16 cellular contexts compared by ENCODE assay signal in the genomic region with DNA sequence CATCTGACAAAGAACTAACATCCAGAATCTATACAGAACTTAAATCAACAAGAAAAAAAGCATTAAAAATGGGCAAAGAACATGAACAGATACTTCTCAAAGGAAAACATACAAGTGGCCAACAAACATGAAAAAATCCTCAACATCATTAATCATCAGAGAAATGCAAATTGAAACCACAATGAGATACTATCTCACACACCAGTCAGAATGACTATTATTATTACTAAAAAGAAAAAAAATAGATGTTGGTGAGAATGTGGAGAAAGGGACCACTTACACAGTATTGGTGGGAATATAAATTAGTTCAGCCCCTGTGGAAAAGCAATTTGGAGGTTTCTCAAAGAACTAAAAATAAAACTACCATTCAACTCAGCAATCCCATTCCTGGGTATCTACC.
DNase-seq lines count a peak whose midpoint lies in the region; ATAC-seq, FAIRE-seq and TF ChIP-seq lines count a peak whose summit lies in the region.
"Had no signal": no experiment of that assay in that cellular context is flagged by ENCODE, and none has a peak within 500 bp of the region (broad histone marks: within the 10 kb centered on the region; RNA-seq: fewer than 3 reads in every experiment).

No MANE protein-coding gene starts in this region.

- H3K23ac ChIP-seq in mesendoderm (ENCODE audit: low read length), result no peak overlapping the region

- no peaks in the 10 kb centered on the region for H3K79me2 ChIP-seq in mesendoderm (ENCODE audit: control insufficient read depth, insufficient read depth, low read length)

- H3K56ac ChIP-seq in mesendoderm (ENCODE audit: low read length), result no peak overlapping the region

- no peak overlapping the region for H3K4me3 ChIP-seq in fibroblast of villous mesenchyme (ENCODE audit: low read depth, low read length)
- H3K4me3 ChIP-seq in mesendoderm (ENCODE audit: low read length), result no peak overlapping the region

- intact Hi-C loops in left colon (cut with DNase I, micrococcal nuclease), result no loop called here

- no peak for TF ChIP-seq CTCF in fibroblast of villous mesenchyme (IDR thresholded peaks at IDR 0.05; ENCODE audit: insufficient read depth, low read depth, low read length)

- no peaks in the 10 kb centered on the region for H3K27me3 ChIP-seq in mesendoderm (ENCODE audit: insufficient read depth, low read length, poor library complexity)

- no peak overlapping the region for H3K18ac ChIP-seq in mesendoderm (ENCODE audit: low read length)

- no peak overlapping the region for H2BK5ac ChIP-seq in mesendoderm (ENCODE audit: low read length)

- H2BK15ac ChIP-seq in mesendoderm (replicated peaks; ENCODE audit: low read depth), result no peak overlapping the region

- no peaks in the 10 kb centered on the region for H3K36me3 ChIP-seq in mesendoderm (ENCODE audit: control insufficient read depth, insufficient read depth, low read length)

- FAIRE-seq in GM19239 (lab: Jason Lieb, UNC), result peak; percentile 42
- FAIRE-seq: A204.1 had no signal

- no peak overlapping the region for H4K5ac ChIP-seq in mesendoderm (ENCODE audit: low read length)

- peaks cover 6% of the 10 kb centered on the region in 2 donors for H3K36me3 Mint-ChIP-seq in activated T-cell treated with anti-CD3 and anti-CD28 coated beads, Interleukin-2, amount 50 U/mL, for 72 hours (ENCODE audit: insufficient read depth in 2 of 2)
- H3K36me3 Mint-ChIP-seq: IgD-negative memory B cell had no signal

- ATAC-seq in activated T-cell treated with anti-CD3 and anti-CD28 coated beads, Interleukin-2, amount 50 U/mL, for 72 hours (replicated peaks in 1 of 2), result peak; percentile 39 to 51
- no peak for ATAC-seq in left colon

- no peak overlapping the region for H3K4ac ChIP-seq in mesendoderm (ENCODE audit: low read depth, low read length)

- H3K4me1 Mint-ChIP-seq in activated T-cell treated with anti-CD3 and anti-CD28 coated beads, Interleukin-2, amount 50 U/mL, for 72 hours (ENCODE audit: low read depth), result peaks cover 12% of the 10 kb centered on the region
- H3K4me1 Mint-ChIP-seq: IgD-negative memory B cell had no signal

- peaks cover 25% of the 10 kb centered on the region for H3K27me3 Mint-ChIP-seq in activated T-cell treated with anti-CD3 and anti-CD28 coated beads, Interleukin-2, amount 50 U/mL, for 72 hours (ENCODE audit: low read depth)
- H3K27me3 Mint-ChIP-seq: B cell; CD4-positive, alpha-beta T cell; IgD-negative memory B cell had no signal

- no peak overlapping the region for H3K4me3 Mint-ChIP-seq in activated T-cell treated with anti-CD3 and anti-CD28 coated beads, Interleukin-2, amount 50 U/mL, for 72 hours
- H3K4me3 Mint-ChIP-seq: B cell; CD4-positive, alpha-beta T cell; HFFc6; IgD-negative memory B cell had no signal

- H3K9ac ChIP-seq in mesendoderm (ENCODE audit: low read length), result no peak overlapping the region

- no peak overlapping the region for H2AK5ac ChIP-seq in mesendoderm (ENCODE audit: low read length)

- H4K8ac ChIP-seq in mesendoderm (ENCODE audit: low read depth, low read length), result no peak overlapping the region

- H2BK120ac ChIP-seq in mesendoderm (ENCODE audit: low read depth, low read length), result no peak overlapping the region

- H3K4me2 ChIP-seq in mesendoderm (ENCODE audit: low read length), result no peak overlapping the region

- DNase-seq in activated T-cell treated with anti-CD3 and anti-CD28 coated beads, Interleukin-2, amount 50 U/mL, for 72 hours, result no peak
- DNase-seq in activated T-cell treated with anti-CD3 and anti-CD28 coated beads for 4 hours (no peak), EH (ENCODE audit: low read depth) (peak; percentile 9), GM19239 (ENCODE audit: insufficient read length, low spot score) (no peak), fibroblast of villous mesenchyme (ENCODE audit: low read depth) (peak; percentile 12), mesendoderm (no peak), left colon (no peak)
- DNase-seq: C1 segment of cervical spinal cord; Calu3; CD4-positive, alpha-beta T cell; DMS 273 treated with DMSO at 0.1 percent for 48 hours; HCEC 1CT; HFFc6 had no signal

- H3K79me1 ChIP-seq in mesendoderm (ENCODE audit: low read length), result no peaks in the 10 kb centered on the region

- H3K27ac ChIP-seq in mesendoderm (ENCODE audit: low read depth, low read length), result no peak overlapping the region

- H3K9me3 Mint-ChIP-seq in activated T-cell treated with anti-CD3 and anti-CD28 coated beads, Interleukin-2, amount 50 U/mL, for 72 hours, result peaks cover 7 to 14% of the 10 kb centered on the region in 2 donors
- H3K9me3 Mint-ChIP-seq: HFFc6 had no signal

- H3K27ac Mint-ChIP-seq in activated T-cell treated with anti-CD3 and anti-CD28 coated beads, Interleukin-2, amount 50 U/mL, for 72 hours, result no peak overlapping the region
- H3K27ac Mint-ChIP-seq: B cell; CD4-positive, alpha-beta T cell; HFFc6; IgD-negative memory B cell had no signal

- no peaks in the 10 kb centered on the region for H3K4me1 ChIP-seq in mesendoderm (ENCODE audit: control insufficient read depth, low read depth, low read length)

Comparison
In these comparisons a context has a peak if more than half of its experiments do, and no peak if none do; other contexts are left out.
1. DNase-seq: peak in EH (single experiment) and fibroblast of villous mesenchyme (single experiment); none in activated T-cell treated with anti-CD3 and anti-CD28 coated beads, Interleukin-2, amount 50 U/mL, for 72 hours (0 of 2), activated T-cell treated with anti-CD3 and anti-CD28 coated beads for 4 hours (single experiment), GM19239 (single experiment), mesendoderm (single experiment) and left colon (0 of 2).